Comparison of ENCODE assay signal across 11 cellular contexts in genomic region chr6:89793586-89793985, GRCh38. TPM values are rescaled to one million over a fixed set of nuclear protein-coding genes. Genes with fewer than 3 reads are reported as not detected.
DNase-seq lines count a peak whose midpoint lies in the region; ATAC-seq and TF ChIP-seq lines count a peak whose summit lies in the region.
"Had no signal": no experiment of that assay in that cellular context is flagged by ENCODE, and none has a peak within 500 bp of the region (broad histone marks: within the 10 kb centered on the region; RNA-seq: fewer than 3 reads in every experiment).

No MANE protein-coding gene starts in this region.

- no peaks in the 10 kb centered on the region for H3K9me3 ChIP-seq in OCI-LY7 (ENCODE audit: low read length)
- H3K9me3 ChIP-seq: vagina had no signal

- H4K20me1 ChIP-seq in OCI-LY7 (ENCODE audit: insufficient read depth, low read length) = no peaks in the 10 kb centered on the region

- H2AFZ ChIP-seq in OCI-LY7 (ENCODE audit: low read length) = no peak overlapping the region

- DNase-seq in activated naive CD4-positive, alpha-beta T cell treated with anti-CD3 and anti-CD28 coated beads, Interleukin-2, amount 50 U/mL, for 72 hours (ENCODE audit: low spot score in 2 of 2) = no peak
- no peak for DNase-seq in activated naive CD4-positive, alpha-beta T cell treated with anti-CD3 and anti-CD28 coated beads for 36 hours
- DNase-seq in OCI-LY7 (ENCODE audit: low spot score) (no peak), NCI-H2029 (lab: John Stamatoyannopoulos, UW) (no peak), NCI-H1105 (lab: John Stamatoyannopoulos, UW) (no peak), GM03348 (ENCODE audit: low spot score) (no peak)
- no peak for DNase-seq in effector memory CD8-positive, alpha-beta T cell
- no peak for DNase-seq in stimulated activated naive B cell treated with anti-CD40 and anti-IgM and Interleukin-4, amounts not matched to agents 10 μg/mL and 1 μg/mL and 100 μg/mL, for 72 hours
- DNase-seq: midbrain had no signal

- no peak overlapping the region for H3K27ac ChIP-seq in OCI-LY7 (ENCODE audit: low read depth, low read length, poor library complexity, severe bottlenecking)
- H3K27ac ChIP-seq: HL-60, vagina had no signal

- peaks cover 25% of the 10 kb centered on the region for H3K4me1 Mint-ChIP-seq in activated naive CD4-positive, alpha-beta T cell treated with anti-CD3 and anti-CD28 coated beads for 36 hours (ENCODE audit: low read depth)
- H3K4me1 Mint-ChIP-seq in effector memory CD8-positive, alpha-beta T cell (ENCODE audit: low read depth in 2 of 2) = peaks cover 22 to 24% of the 10 kb centered on the region in 2 donors
- peaks cover 19 to 27% of the 10 kb centered on the region in 2 donors for H3K4me1 Mint-ChIP-seq in stimulated activated naive B cell treated with anti-CD40 and anti-IgM and Interleukin-4, amounts not matched to agents 10 μg/mL and 1 μg/mL and 100 μg/mL, for 72 hours

- no peak overlapping the region for H3K4me2 ChIP-seq in OCI-LY7 (ENCODE audit: low read length)

- CTCF ChIA-PET in activated naive CD4-positive, alpha-beta T cell treated with anti-CD3 and anti-CD28 coated beads for 36 hours (lab: Charles Lee) = interaction anchor here (0.6 to 1.4 kb wide), 4 partner anchors 9 to 416 kb away, joined by 3 read pairs; no protein-coding TSS in a partner anchor
- CTCF ChIA-PET in OCI-LY7 (lab: Charles Lee; ENCODE audit: unreplicated experiment) = interaction anchor here (0.6 kb wide), 1 partner anchor 620 kb away, joined by 3 read pairs; no protein-coding TSS in a partner anchor

- H3K4me3 ChIP-seq in OCI-LY7 (ENCODE audit: low read depth, low read length, poor library complexity, severe bottlenecking) = no peak overlapping the region
- H3K4me3 ChIP-seq: vagina had no signal

- H3K9me3 Mint-ChIP-seq in activated naive CD4-positive, alpha-beta T cell treated with anti-CD3 and anti-CD28 coated beads, Interleukin-2, amount 50 U/mL, for 72 hours = no peaks in the 10 kb centered on the region
- no peaks in the 10 kb centered on the region for H3K9me3 Mint-ChIP-seq in activated naive CD4-positive, alpha-beta T cell treated with anti-CD3 and anti-CD28 coated beads for 36 hours
- no peaks in the 10 kb centered on the region for H3K9me3 Mint-ChIP-seq in effector memory CD8-positive, alpha-beta T cell
- H3K9me3 Mint-ChIP-seq in stimulated activated naive B cell treated with anti-CD40 and anti-IgM and Interleukin-4, amounts not matched to agents 10 μg/mL and 1 μg/mL and 100 μg/mL, for 72 hours = no peaks in the 10 kb centered on the region

- intact Hi-C loops in activated naive CD4-positive, alpha-beta T cell treated with anti-CD3 and anti-CD28 coated beads for 36 hours (cut with micrococcal nuclease) = loop anchor here (5.0 kb wide), 1 partner anchor 156 kb away; the partner anchor contains the start of gene LYRM2
- intact Hi-C loops in OCI-LY7 (cut with micrococcal nuclease; ENCODE audit: unreplicated experiment) = no loop called here

- no peak overlapping the region for H3K4me3 Mint-ChIP-seq in activated naive CD4-positive, alpha-beta T cell treated with anti-CD3 and anti-CD28 coated beads for 36 hours
- peak overlapping the region; percentile 57 to 62 for H3K4me3 Mint-ChIP-seq in effector memory CD8-positive, alpha-beta T cell
- no peak overlapping the region for H3K4me3 Mint-ChIP-seq in stimulated activated naive B cell treated with anti-CD40 and anti-IgM and Interleukin-4, amounts not matched to agents 10 μg/mL and 1 μg/mL and 100 μg/mL, for 72 hours

- POLR2A ChIA-PET in OCI-LY7 (lab: Charles Lee) = interaction anchor here (0.5 to 0.7 kb wide), 2 partner anchors 49 to 228 kb away, joined by 4 read pairs; no protein-coding TSS in a partner anchor

- TF ChIP-seq CTCF in OCI-LY7 (conservative IDR thresholded peaks at IDR 0.05; ENCODE audit: low read length) = no peak

- peaks cover 17% of the 10 kb centered on the region for H3K4me1 ChIP-seq in OCI-LY7 (ENCODE audit: insufficient read depth, low read length, poor library complexity, severe bottlenecking)
- H3K4me1 ChIP-seq: vagina had no signal

- ATAC-seq in activated naive CD4-positive, alpha-beta T cell treated with anti-CD3 and anti-CD28 coated beads, Interleukin-2, amount 50 U/mL, for 72 hours = no peak
- ATAC-seq in effector memory CD8-positive, alpha-beta T cell (replicated peaks) = no peak
- ATAC-seq in stimulated activated naive B cell treated with anti-CD40 and anti-IgM and Interleukin-4, amounts not matched to agents 10 μg/mL and 1 μg/mL and 100 μg/mL, for 72 hours (replicated peaks) = peak; percentile 27 to 31

- BruUV-seq in OCI-LY7 (replicated peaks; lab: Mats Ljungman, UMichigan) = TSS peak; percentile 34

- no peaks in the 10 kb centered on the region for H3K27me3 Mint-ChIP-seq in activated naive CD4-positive, alpha-beta T cell treated with anti-CD3 and anti-CD28 coated beads for 36 hours (ENCODE audit: low read depth)
- no peaks in the 10 kb centered on the region for H3K27me3 Mint-ChIP-seq in effector memory CD8-positive, alpha-beta T cell
- no peaks in the 10 kb centered on the region for H3K27me3 Mint-ChIP-seq in stimulated activated naive B cell treated with anti-CD40 and anti-IgM and Interleukin-4, amounts not matched to agents 10 μg/mL and 1 μg/mL and 100 μg/mL, for 72 hours

- peaks cover 13% of the 10 kb centered on the region; the same call in 1 of the 2 replicates for H3K79me2 ChIP-seq in OCI-LY7 (ENCODE audit: insufficient read depth, low read depth, low read length)

- peaks cover 81% of the 10 kb centered on the region for H3K36me3 ChIP-seq in OCI-LY7 (ENCODE audit: insufficient read depth, low read length)

- H3K27ac Mint-ChIP-seq in activated naive CD4-positive, alpha-beta T cell treated with anti-CD3 and anti-CD28 coated beads, Interleukin-2, amount 50 U/mL, for 72 hours = peak overlapping the region; percentile 56 to 75
- no peak overlapping the region for H3K27ac Mint-ChIP-seq in activated naive CD4-positive, alpha-beta T cell treated with anti-CD3 and anti-CD28 coated beads for 36 hours
- peak overlapping the region in 1 of 2 donors; percentile 81 for H3K27ac Mint-ChIP-seq in effector memory CD8-positive, alpha-beta T cell
- H3K27ac Mint-ChIP-seq in stimulated activated naive B cell treated with anti-CD40 and anti-IgM and Interleukin-4, amounts not matched to agents 10 μg/mL and 1 μg/mL and 100 μg/mL, for 72 hours = no peak overlapping the region

- no peaks in the 10 kb centered on the region for H3K9me2 ChIP-seq in OCI-LY7 (ENCODE audit: insufficient read depth, low read length)

- peaks cover 15 to 32% of the 10 kb centered on the region in 2 donors for H3K36me3 Mint-ChIP-seq in activated naive CD4-positive, alpha-beta T cell treated with anti-CD3 and anti-CD28 coated beads, Interleukin-2, amount 50 U/mL, for 72 hours
- peaks cover 40% of the 10 kb centered on the region for H3K36me3 Mint-ChIP-seq in activated naive CD4-positive, alpha-beta T cell treated with anti-CD3 and anti-CD28 coated beads for 36 hours (ENCODE audit: low read depth)
- H3K36me3 Mint-ChIP-seq in effector memory CD8-positive, alpha-beta T cell (ENCODE audit: insufficient read depth) = peaks cover 52% of the 10 kb centered on the region
- H3K36me3 Mint-ChIP-seq in stimulated activated naive B cell treated with anti-CD40 and anti-IgM and Interleukin-4, amounts not matched to agents 10 μg/mL and 1 μg/mL and 100 μg/mL, for 72 hours = peaks cover 46 to 55% of the 10 kb centered on the region in 2 donors

RNA-seq across cellular contexts. Expression of gene MDN1, which starts 26.0 kb away (rescaled TPM):
- 10 to 100 TPM; 57.5 to 76.8 TPM for total RNA-seq in activated naive CD4-positive, alpha-beta T cell treated with anti-CD3 and anti-CD28 coated beads, Interleukin-2, amount 50 U/mL, for 72 hours
- 10 to 100 TPM; 42.1 to 52.1 TPM for total RNA-seq in activated naive CD4-positive, alpha-beta T cell treated with anti-CD3 and anti-CD28 coated beads for 36 hours
- 42.9 and 48.6 TPM in 2 replicates for total RNA-seq in OCI-LY7 (2014; rRNA removed; shearing (Covaris generic))
- 55.3 and 62.3 TPM in 2 replicates for total RNA-seq in OCI-LY7 (2022)

RNA-seq across cellular contexts. Expression of gene CASP8AP2, which starts 36.1 kb away (rescaled TPM):
- 10 to 100 TPM; 33.7 to 37.5 TPM for total RNA-seq in activated naive CD4-positive, alpha-beta T cell treated with anti-CD3 and anti-CD28 coated beads, Interleukin-2, amount 50 U/mL, for 72 hours
- 10 to 100 TPM; 27.4 to 30.2 TPM for total RNA-seq in activated naive CD4-positive, alpha-beta T cell treated with anti-CD3 and anti-CD28 coated beads for 36 hours
- total RNA-seq in OCI-LY7 (2014; rRNA removed; shearing (Covaris generic)) = 22.6 and 23.7 TPM in 2 replicates
- total RNA-seq in OCI-LY7 (2022) = 39.5 and 40.0 TPM in 2 replicates

Comparison
In these comparisons a context has a peak if more than half of its experiments do, and no peak if none do; other contexts are left out.
1. H3K27ac Mint-ChIP-seq: peak in activated naive CD4-positive, alpha-beta T cell treated with anti-CD3 and anti-CD28 coated beads, Interleukin-2, amount 50 U/mL, for 72 hours (2 of 2); none in activated naive CD4-positive, alpha-beta T cell treated with anti-CD3 and anti-CD28 coated beads for 36 hours (single experiment) and stimulated activated naive B cell treated with anti-CD40 and anti-IgM and Interleukin-4, amounts not matched to agents 10 μg/mL and 1 μg/mL and 100 μg/mL, for 72 hours (single experiment).
2. ATAC-seq: peak in stimulated activated naive B cell treated with anti-CD40 and anti-IgM and Interleukin-4, amounts not matched to agents 10 μg/mL and 1 μg/mL and 100 μg/mL, for 72 hours (2 of 2); none in activated naive CD4-positive, alpha-beta T cell treated with anti-CD3 and anti-CD28 coated beads, Interleukin-2, amount 50 U/mL, for 72 hours (0 of 2) and effector memory CD8-positive, alpha-beta T cell (single experiment).
3. H3K4me3 Mint-ChIP-seq: peak in effector memory CD8-positive, alpha-beta T cell (2 of 2); none in activated naive CD4-positive, alpha-beta T cell treated with anti-CD3 and anti-CD28 coated beads for 36 hours (single experiment) and stimulated activated naive B cell treated with anti-CD40 and anti-IgM and Interleukin-4, amounts not matched to agents 10 μg/mL and 1 μg/mL and 100 μg/mL, for 72 hours (0 of 2).